In the genomic region with DNA sequence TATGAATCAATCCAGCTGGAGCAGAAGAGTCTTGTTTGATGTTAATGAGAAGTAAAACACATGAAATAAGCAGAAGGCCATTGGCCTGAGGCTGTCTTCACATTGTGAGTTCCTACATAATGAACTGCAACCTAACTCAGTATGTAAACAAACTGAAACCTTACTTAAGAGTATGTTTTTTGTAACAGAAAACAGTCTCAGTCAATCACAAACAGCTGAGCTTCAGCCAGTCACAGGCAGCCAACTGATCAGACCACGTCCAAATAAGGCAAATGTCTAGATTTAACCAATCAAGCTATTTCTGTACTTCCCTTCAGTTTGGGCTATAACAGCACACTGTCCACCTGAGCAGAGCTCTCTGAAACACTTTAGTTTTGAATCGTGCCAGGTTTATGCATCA, we compare ENCODE assay signal across 12 cellular contexts.
DNase-seq lines count a peak whose midpoint lies in the region; ATAC-seq and TF ChIP-seq lines count a peak whose summit lies in the region.
"Had no signal": no experiment of that assay in that cellular context is flagged by ENCODE, and none has a peak within 500 bp of the region (broad histone marks: within the 10 kb centered on the region; RNA-seq: fewer than 3 reads in every experiment).

No MANE protein-coding gene starts in this region.

- no peaks in the 10 kb centered on the region for H3K27me3 Mint-ChIP-seq in activated naive CD8-positive, alpha-beta T cell treated with anti-CD3 and anti-CD28 coated beads for 36 hours

- no peak overlapping the region for H3K4me3 Mint-ChIP-seq in activated naive CD8-positive, alpha-beta T cell treated with anti-CD3 and anti-CD28 coated beads for 36 hours
- H3K4me3 Mint-ChIP-seq: natural killer cell had no signal

- POLR2A ChIA-PET in PC-3 (lab: Charles Lee; ENCODE audit: unreplicated experiment): no interaction called here

- H3K36me3 ChIP-seq in MG63 (no peaks in the 10 kb centered on the region), PC-3 (ENCODE audit: low read depth, low read length) (no peaks in the 10 kb centered on the region)
- H3K36me3 ChIP-seq: vagina had no signal

- intact Hi-C loops in right cardiac atrium (cut with DNase I) (no loop called here), PC-3 (cut with micrococcal nuclease) (no loop called here)

- H3K4me3 ChIP-seq in MG63 (no peak overlapping the region), right cardiac atrium (ENCODE audit: low read length) (no peak overlapping the region), PC-3 (ENCODE audit: low read length) (no peak overlapping the region)
- H3K4me3 ChIP-seq: dorsolateral prefrontal cortex, vagina had no signal

- H3F3A ChIP-seq in PC-3 (ENCODE audit: low read length, unreplicated experiment): no peaks in the 10 kb centered on the region

- H3K27ac ChIP-seq in right cardiac atrium (ENCODE audit: low read length): no peak overlapping the region
- H3K27ac ChIP-seq in PC-3 (ENCODE audit: low read length): no peak overlapping the region
- H3K27ac ChIP-seq: dorsolateral prefrontal cortex, vagina had no signal

- BruUV-seq in PC-3 (replicated peaks; lab: Mats Ljungman, UMichigan): no TSS peak

- H3K9me3 ChIP-seq in MG63 (no peaks in the 10 kb centered on the region), right cardiac atrium (ENCODE audit: control insufficient read depth, low read length) (no peaks in the 10 kb centered on the region), PC-3 (ENCODE audit: low read length) (no peaks in the 10 kb centered on the region)
- H3K9me3 ChIP-seq: vagina had no signal

- H3K9ac ChIP-seq in PC-3 (ENCODE audit: low read length): no peak overlapping the region

- no peaks in the 10 kb centered on the region for H3K4me1 Mint-ChIP-seq in activated naive CD8-positive, alpha-beta T cell treated with anti-CD3 and anti-CD28 coated beads for 36 hours
- H3K4me1 Mint-ChIP-seq: natural killer cell had no signal

- H3K4me1 ChIP-seq in right cardiac atrium (ENCODE audit: control insufficient read depth, insufficient read depth, low read length) (no peaks in the 10 kb centered on the region), PC-3 (ENCODE audit: insufficient read depth, low read length) (no peaks in the 10 kb centered on the region)
- H3K4me1 ChIP-seq: vagina had no signal

- TF ChIP-seq CTCF in PC-3 (conservative IDR thresholded peaks at IDR 0.05; ENCODE audit: low read depth, low read length): no peak

- H3K27ac Mint-ChIP-seq in activated naive CD8-positive, alpha-beta T cell treated with anti-CD3 and anti-CD28 coated beads for 36 hours: no peak overlapping the region
- H3K27ac Mint-ChIP-seq: natural killer cell had no signal

- DNase-seq in astrocyte of the hippocampus (ENCODE audit: low read depth, low spot score) (peak; percentile 8), MG63 (no peak), right cardiac atrium (no peak), PC-3 (no peak)
- DNase-seq in activated naive CD8-positive, alpha-beta T cell treated with anti-CD3 and anti-CD28 coated beads for 36 hours: no peak
- DNase-seq: dorsolateral prefrontal cortex, HCEC 1CT, natural killer cell had no signal

- no peaks in the 10 kb centered on the region for H4K20me1 ChIP-seq in PC-3 (ENCODE audit: low read length)

- no peaks in the 10 kb centered on the region for H3K79me2 ChIP-seq in PC-3 (ENCODE audit: low read length)

- no peak overlapping the region for H2AFZ ChIP-seq in PC-3 (ENCODE audit: low read length)

- 65% methylated on average over 2 of the region's 2 CpGs for WGBS in right cardiac atrium

- CTCF ChIA-PET in PC-3 (lab: Charles Lee): no interaction called here

- no peak overlapping the region for H3K4me2 ChIP-seq in PC-3 (ENCODE audit: low read length)

- no peaks in the 10 kb centered on the region for H3K9me3 Mint-ChIP-seq in activated naive CD8-positive, alpha-beta T cell treated with anti-CD3 and anti-CD28 coated beads for 36 hours
- H3K9me3 Mint-ChIP-seq: natural killer cell had no signal

- no peaks in the 10 kb centered on the region for H3K36me3 Mint-ChIP-seq in activated naive CD8-positive, alpha-beta T cell treated with anti-CD3 and anti-CD28 coated beads for 36 hours
- H3K36me3 Mint-ChIP-seq: natural killer cell had no signal

- H3K9me2 ChIP-seq in PC-3 (replicated peaks; ENCODE audit: low read length): no peaks in the 10 kb centered on the region

- ATAC-seq in GM18520 (IDR thresholded peaks at IDR 0.05; ENCODE audit: unreplicated experiment) (peak; percentile 80), GM21576 (IDR thresholded peaks at IDR 0.05; ENCODE audit: unreplicated experiment) (peak; percentile 94), HG03196 (IDR thresholded peaks at IDR 0.05; ENCODE audit: unreplicated experiment) (peak; percentile 95), right cardiac atrium (no peak), PC-3 (no peak)
- ATAC-seq: natural killer cell had no signal

- no peaks in the 10 kb centered on the region for H3K27me3 ChIP-seq in MG63
- no peaks in the 10 kb centered on the region for H3K27me3 ChIP-seq in right cardiac atrium (ENCODE audit: control insufficient read depth, insufficient read depth)
- no peaks in the 10 kb centered on the region for H3K27me3 ChIP-seq in PC-3 (ENCODE audit: low read length)
- H3K27me3 ChIP-seq: dorsolateral prefrontal cortex, vagina had no signal

Comparison
In these comparisons a context has a peak if more than half of its experiments do, and no peak if none do; other contexts are left out.
1. ATAC-seq: peak in GM18520 (single experiment), GM21576 (single experiment) and HG03196 (single experiment); none in right cardiac atrium (0 of 2) and PC-3 (single experiment).